In the genomic region with DNA sequence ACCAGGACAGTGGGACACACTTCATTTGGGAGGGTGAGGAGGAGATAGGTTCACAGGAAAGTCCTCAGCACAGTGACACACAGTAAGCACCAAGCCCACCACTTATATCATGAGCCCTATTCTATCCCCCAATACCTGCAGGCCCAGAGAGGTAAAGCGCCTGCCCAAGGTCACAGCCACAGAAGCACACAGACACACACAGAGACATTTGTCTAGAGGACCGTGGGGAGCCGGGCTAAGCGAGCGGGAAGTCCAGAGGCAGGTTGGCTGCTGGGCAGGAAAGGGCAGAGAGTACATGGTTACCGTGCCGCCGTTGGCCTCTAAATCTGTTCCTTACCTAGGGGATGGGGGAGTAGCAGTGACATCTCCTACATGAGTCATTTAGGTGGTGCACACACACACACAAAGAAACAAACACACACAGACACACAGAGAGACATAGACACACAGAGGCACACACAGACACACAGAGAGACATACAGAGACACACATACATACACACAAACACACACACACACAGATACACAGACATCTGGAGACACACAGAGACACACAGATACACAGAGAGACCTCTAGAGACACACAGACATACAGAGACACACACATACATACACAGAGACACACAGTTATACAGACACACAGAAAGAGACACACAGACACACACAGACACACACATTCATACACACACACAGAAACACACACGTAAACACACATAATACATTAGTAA, we compare ENCODE assay signal across 19 cellular contexts. TPM values are rescaled to one million over a fixed set of nuclear protein-coding genes. Genes with fewer than 3 reads are reported as not detected.
DNase-seq lines count a peak whose midpoint lies in the region; ATAC-seq, FAIRE-seq and TF ChIP-seq lines count a peak whose summit lies in the region.
"Had no signal": no experiment of that assay in that cellular context is flagged by ENCODE, and none has a peak within 500 bp of the region (broad histone marks: within the 10 kb centered on the region; RNA-seq: fewer than 3 reads in every experiment).

No MANE protein-coding gene starts in this region.

- H4K91ac ChIP-seq in mesenchymal stem cell (ENCODE audit: low read length) = peak overlapping the region; percentile 61

- peak; percentile 77 for FAIRE-seq in K562 (lab: Jason Lieb, UNC)
- FAIRE-seq: G401.6, GM12892 had no signal

- in situ Hi-C loops in K562 (cut with MboI) = no loop called here

- TF ChIP-seq RAD21 in K562 (CRISPR knock-in tag; conservative IDR thresholded peaks at IDR 0.05 in 1 of 2, IDR thresholded peaks at IDR 0.05 in 1 of 2) = no peak

- peak overlapping the region in 1 of 2 experiments; percentile 47 for H3K23ac ChIP-seq in mesenchymal stem cell (ENCODE audit: low read length in 2 of 2)

- H2BK15ac ChIP-seq in mesenchymal stem cell (ENCODE audit: low read depth, poor library complexity, severe bottlenecking) = no peak overlapping the region

- CTCF ChIA-PET in K562 (lab: Yijun Ruan, JAX; ENCODE audit: low intra/inter-chr PET ratio) = no interaction called here

- 62% methylated on average over 9 of the region's 9 CpGs for WGBS in K562 (ENCODE audit: insufficient coverage, low coverage, missing lambda C conversion rate)
- WGBS in mesenchymal stem cell = 92% methylated on average over 7 of the region's 9 CpGs
- WGBS in aorta, 2 donors = 93 to 97% methylated on average over 9 of the region's 9 CpGs

- H3K79me1 ChIP-seq in mesenchymal stem cell (replicated peaks; ENCODE audit: low read length, poor library complexity, severe bottlenecking) = no peaks in the 10 kb centered on the region

- no peak overlapping the region for H3K4ac ChIP-seq in mesenchymal stem cell (ENCODE audit: low read depth in 1 of 2, low read length in 2 of 2)

- peak overlapping the region; percentile 38 to 51 for H2BK12ac ChIP-seq in mesenchymal stem cell (ENCODE audit: low read length in 2 of 2)

- H3K4me3 ChIP-seq in K562 (no peak overlapping the region), mesenchymal stem cell (ENCODE audit: insufficient read depth in 1 of 2, low read depth in 1 of 2, low read length in 2 of 2) (no peak overlapping the region), aorta (ENCODE audit: low read length in 2 of 2) (no peak overlapping the region)
- H3K4me3 ChIP-seq: GM23248, Peyer's patch had no signal

- H3K27ac ChIP-seq in K562 (ENCODE audit: extremely low read depth, low read depth, low read length) (peak overlapping the region; percentile 35; the same call in 2 of the 3 replicates), mesenchymal stem cell (ENCODE audit: low read length, poor library complexity, severe bottlenecking) (no peak overlapping the region), aorta (ENCODE audit: low read depth in 1 of 2, low read length in 2 of 2) (no peak overlapping the region)
- H3K27ac ChIP-seq: C4-2B, GM23248 had no signal

- H2AK5ac ChIP-seq in mesenchymal stem cell (ENCODE audit: low read length, severe bottlenecking) = peak overlapping the region; percentile 19

- H2BK120ac ChIP-seq in mesenchymal stem cell (ENCODE audit: low read depth, low read length) = no peak overlapping the region

- H4K8ac ChIP-seq in mesenchymal stem cell (ENCODE audit: low read length) = peak overlapping the region; percentile 8

- ATAC-seq in K562 (no peak), HG02759 (IDR thresholded peaks at IDR 0.05; ENCODE audit: unreplicated experiment) (no peak), aorta (ENCODE audit: low FRiP score) (no peak), GM19455 (IDR thresholded peaks at IDR 0.05; ENCODE audit: unreplicated experiment) (no peak)

- peak overlapping the region in 1 of 2 experiments; percentile 61 for H3K18ac ChIP-seq in mesenchymal stem cell (ENCODE audit: low read depth in 1 of 2, low read length in 2 of 2)

- peak overlapping the region; percentile 19 to 76; a peak in 2 of 4 replicates for H3K9ac ChIP-seq in K562 (ENCODE audit: insufficient read depth in 1 of 2, low read depth in 2 of 2, low read length in 2 of 2)
- no peak overlapping the region for H3K9ac ChIP-seq in mesenchymal stem cell (ENCODE audit: low read length)
- H3K9ac ChIP-seq: GM23248 had no signal

- H3K4me1 ChIP-seq in K562 (replicated peaks in 1 of 2; ENCODE audit: control insufficient read depth in 2 of 2, insufficient read depth in 2 of 2, low read length in 2 of 2) (peaks cover 36 to 41% of the 10 kb centered on the region in 2 experiments), mesenchymal stem cell (ENCODE audit: control insufficient read depth, insufficient read depth, low read depth, low read length) (peaks cover 19% of the 10 kb centered on the region), aorta (ENCODE audit: control insufficient read depth in 1 of 2, insufficient read depth in 2 of 2, low read length in 2 of 2) (no peaks in the 10 kb centered on the region)

- no peaks in the 10 kb centered on the region for H4K20me1 ChIP-seq in K562 (replicated peaks; ENCODE audit: control insufficient read depth, insufficient read depth, low read length)

- no peaks in the 10 kb centered on the region for H3K36me3 ChIP-seq in K562 (ENCODE audit: control insufficient read depth, insufficient read depth, low read length)
- H3K36me3 ChIP-seq in mesenchymal stem cell (ENCODE audit: control insufficient read depth in 1 of 2, insufficient read depth in 2 of 2, low read depth in 1 of 2, low read length in 2 of 2) = no peaks in the 10 kb centered on the region
- H3K36me3 ChIP-seq in aorta (ENCODE audit: control insufficient read depth in 1 of 2, insufficient read depth in 2 of 2, low read length in 1 of 2) = no peaks in the 10 kb centered on the region
- H3K36me3 ChIP-seq: Peyer's patch had no signal

- H2AFZ ChIP-seq in K562 (ENCODE audit: low read depth, low read length) (peak overlapping the region; percentile 83), mesenchymal stem cell (ENCODE audit: low read depth, low read length) (no peak overlapping the region)
- H2AFZ ChIP-seq: GM23248 had no signal

- no peak for TF ChIP-seq POLR2A in K562 (conservative IDR thresholded peaks at IDR 0.05)

- no peaks in the 10 kb centered on the region for H3K9me3 ChIP-seq in K562 (replicated peaks; ENCODE audit: control insufficient read depth, insufficient read depth, low read depth, low read length)
- no peaks in the 10 kb centered on the region for H3K9me3 ChIP-seq in mesenchymal stem cell (ENCODE audit: control insufficient read depth, low read length)
- no peaks in the 10 kb centered on the region for H3K9me3 ChIP-seq in aorta (ENCODE audit: control insufficient read depth, low read length)
- H3K9me3 ChIP-seq: Peyer's patch had no signal

- no peaks in the 10 kb centered on the region for H3K27me3 ChIP-seq in K562 (ENCODE audit: control insufficient read depth in 2 of 2, insufficient read depth in 2 of 2, low read length in 2 of 2)
- H3K27me3 ChIP-seq in mesenchymal stem cell (ENCODE audit: control insufficient read depth in 1 of 2, insufficient read depth in 1 of 2, low read length in 2 of 2) = no peaks in the 10 kb centered on the region
- no peaks in the 10 kb centered on the region for H3K27me3 ChIP-seq in aorta (ENCODE audit: control insufficient read depth in 1 of 2, insufficient read depth in 2 of 2, low read length in 1 of 2)
- H3K27me3 ChIP-seq: Peyer's patch had no signal

- no peak overlapping the region for H3K14ac ChIP-seq in mesenchymal stem cell (ENCODE audit: low read length in 2 of 2)

- H3K9me1 ChIP-seq in K562 (ENCODE audit: control insufficient read depth, insufficient read depth, low read length) = no peaks in the 10 kb centered on the region

- TF ChIP-seq CTCF in K562 (IDR thresholded peaks at IDR 0.05 in 2 of 3, conservative IDR thresholded peaks at IDR 0.05 in 1 of 3; ENCODE audit: insufficient read depth in 2 of 3, low read depth in 1 of 3, low read length in 3 of 3) = no peak

- POLR2A ChIA-PET in K562 (lab: Yijun Ruan, JAX) = interaction anchor here (0.7 to 6.9 kb wide), 5 partner anchors 16 to 19 kb away, joined by 3 to 51 read pairs (median 3); a partner anchor contains a TSS

- BruUV-seq in K562 (replicated peaks; lab: Mats Ljungman, UMichigan) = no TSS peak

- H3K4me2 ChIP-seq in K562 (ENCODE audit: insufficient read depth, low read length) = peak overlapping the region; percentile 10; the same call in 1 of the 2 replicates
- no peak overlapping the region for H3K4me2 ChIP-seq in mesenchymal stem cell (ENCODE audit: low read length, poor library complexity, severe bottlenecking)

- H3K79me2 ChIP-seq in K562 (ENCODE audit: control insufficient read depth, insufficient read depth, low read length) = no peaks in the 10 kb centered on the region

- TF ChIP-seq EP300 in K562 (IDR thresholded peaks at IDR 0.05; ENCODE audit: low read length) = no peak

- intact Hi-C loops in K562 (cut with micrococcal nuclease) = no loop called here
- intact Hi-C loops in aorta (cut with DNase I) = no loop called here

- no peak overlapping the region for H2BK5ac ChIP-seq in mesenchymal stem cell (ENCODE audit: low read depth, low read length, poor library complexity, severe bottlenecking)

- DNase-seq in activated effector memory CD4-positive, alpha-beta T cell treated with anti-CD3 and anti-CD28 coated beads, Interleukin-2, amount 50 U/mL, for 16 hours = peak; percentile 21
- no peak for DNase-seq in activated effector memory CD4-positive, alpha-beta T cell treated with Interleukin-2 at 50 U/mL for 16 hours
- peak in 1 of 4 experiments; percentile 10 for DNase-seq in K562 (ENCODE audit: extremely low read depth in 1 of 4, low spot score in 3 of 4)
- no peak for DNase-seq in mesenchymal stem cell
- no peak for DNase-seq in SW 1271 (lab: John Stamatoyannopoulos, UW)
- DNase-seq in aorta = no peak
- DNase-seq: 8988T, GM23248, NCI-H1436, NCI-H2029 treated with DMSO at 0.1 percent for 48 hours, NCI-H510A, NCI-H82, SIG-M5 had no signal

RNA-seq across cellular contexts. Expression of a gene that starts 15.9 kb away (rescaled TPM):
- total RNA-seq in K562 (2011; cell fraction: chromatin; rRNA removed; ENCODE audit: low replicate concordance) = 11.5 and 24.3 TPM in 2 replicates
- total RNA-seq in K562 (2011; cell fraction: nucleolus; rRNA removed) = 32.5 and 33.0 TPM in 2 replicates
- 17.9 and 22.4 TPM in 2 replicates for total RNA-seq in K562 (2011; cell fraction: nucleoplasm; rRNA removed)
- 12.8 and 18.9 TPM in 2 replicates for total RNA-seq in K562 (2014; rRNA removed)
- 5.0 and 7.3 TPM in 2 replicates for total RNA-seq in K562 (2014; rRNA removed; fragmentation: Illumina TruSeq; extraction: Trizol)
- total RNA-seq in K562 (2015; rRNA removed; fragmentation: Illumina TruSeq; extraction: Trizol) = 4.4 and 4.8 TPM in 2 replicates
- 14.2 and 17.1 TPM in 2 replicates for total RNA-seq in K562 (2021)
- 12.6 and 13.3 TPM in 2 replicates for polyA plus RNA-seq in K562 (2011; rRNA removed)
- polyA plus RNA-seq in K562 (2011; cell fraction: cytosol; rRNA removed) = 16.2 and 25.8 TPM in 2 replicates
- 26.5 and 30.4 TPM in 2 replicates for polyA plus RNA-seq in K562 (2011; cell fraction: nucleus; rRNA removed)
- polyA plus RNA-seq in K562 (2012) = 8.3 and 11.4 TPM in 2 replicates
- polyA plus RNA-seq in K562 (2014; fragmentation: Illumina TruSeq; extraction: Trizol) = 8.0 and 8.5 TPM in 2 replicates
- 1 to 10 TPM; 2.1 to 3.0 TPM for polyA plus RNA-seq in K562 (2014; fragmentation: Nextera tagmentation; extraction: Ambion mirVana)
- polyA plus RNA-seq in K562 (2014; rRNA removed) = 10.1 and 14.1 TPM in 2 replicates
- polyA minus RNA-seq in K562 (2011; rRNA and poly(A)+ RNA removed) = 13.6 and 20.8 TPM in 2 replicates
- polyA minus RNA-seq in K562 (2011; cell fraction: cytosol; rRNA and poly(A)+ RNA removed) = 13.5 and 14.0 TPM in 2 replicates
- 23.3 and 31.2 TPM in 2 replicates for polyA minus RNA-seq in K562 (2011; cell fraction: nucleus; rRNA and poly(A)+ RNA removed)
- polyA plus RNA-seq in mesenchymal stem cell (2013, experiment 1 of 2) = 214 TPM
- polyA plus RNA-seq in mesenchymal stem cell (2013, experiment 2 of 2) = 205 TPM
- total RNA-seq in aorta = 1,000 to 10,000 TPM in 1 of 2 donors, 100 to 1,000 TPM in 1; 293 to 1,994 TPM
- polyA plus RNA-seq in aorta = 100 to 1,000 TPM; 178 to 515 TPM

RNA-seq across cellular contexts. Expression of a gene that starts 47.2 kb away (rescaled TPM):
- 94.3 and 160 TPM in 2 replicates for total RNA-seq in K562 (2011; cell fraction: chromatin; rRNA removed; ENCODE audit: low replicate concordance)
- total RNA-seq in K562 (2011; cell fraction: nucleolus; rRNA removed) = 81.7 and 85.4 TPM in 2 replicates
- 98.5 and 147 TPM in 2 replicates for total RNA-seq in K562 (2011; cell fraction: nucleoplasm; rRNA removed)
- total RNA-seq in K562 (2014; rRNA removed) = 20.9 and 38.1 TPM in 2 replicates
- 33.5 and 38.8 TPM in 2 replicates for total RNA-seq in K562 (2014; rRNA removed; fragmentation: Illumina TruSeq; extraction: Trizol)
- 41.9 and 42.5 TPM in 2 replicates for total RNA-seq in K562 (2015; rRNA removed; fragmentation: Illumina TruSeq; extraction: Trizol)
- total RNA-seq in K562 (2021) = 48.0 and 51.3 TPM in 2 replicates
- polyA plus RNA-seq in K562 (2011; rRNA removed) = 36.4 and 39.2 TPM in 2 replicates
- 59.9 and 75.2 TPM in 2 replicates for polyA plus RNA-seq in K562 (2011; cell fraction: cytosol; rRNA removed)
- polyA plus RNA-seq in K562 (2011; cell fraction: nucleus; rRNA removed) = 37.4 and 51.3 TPM in 2 replicates
- polyA plus RNA-seq in K562 (2012) = 49.8 and 50.4 TPM in 2 replicates
- polyA plus RNA-seq in K562 (2014; fragmentation: Illumina TruSeq; extraction: Trizol) = 58.0 and 68.4 TPM in 2 replicates
- polyA plus RNA-seq in K562 (2014; fragmentation: Nextera tagmentation; extraction: Ambion mirVana) = 10 to 100 TPM in 1 of 2 experiments, 1 to 10 TPM in 1; 5.5 to 11.7 TPM
- 32.9 and 45.5 TPM in 2 replicates for polyA plus RNA-seq in K562 (2014; rRNA removed)
- polyA minus RNA-seq in K562 (2011; rRNA and poly(A)+ RNA removed) = 42.0 and 52.9 TPM in 2 replicates
- polyA minus RNA-seq in K562 (2011; cell fraction: cytosol; rRNA and poly(A)+ RNA removed) = 26.8 and 27.7 TPM in 2 replicates
- polyA minus RNA-seq in K562 (2011; cell fraction: nucleus; rRNA and poly(A)+ RNA removed) = 19.5 and 22.5 TPM in 2 replicates
- polyA plus RNA-seq in mesenchymal stem cell (2013, experiment 1 of 2) = 143 TPM
- polyA plus RNA-seq in mesenchymal stem cell (2013, experiment 2 of 2) = 140 TPM
- total RNA-seq in aorta = 100 to 1,000 TPM; 135 to 170 TPM
- 100 to 1,000 TPM; 122 to 125 TPM for polyA plus RNA-seq in aorta

Comparison
In these comparisons a context has a peak if more than half of its experiments do, and no peak if none do; other contexts are left out.
1. RNA of a gene that starts 15.9 kb away (total RNA-seq): 293 to 1,994 TPM in aorta; 4.4 to 33.0 TPM in K562; every median in the first group is over 4 times any median in the second.